Comparison of ENCODE assay signal across 1 cellular context in genomic region chr3:142941373-142942123, GRCh38.
TF ChIP-seq lines count a peak whose summit lies in the region.

No MANE protein-coding gene starts in this region.

TF ChIP-seq in HepG2, 621 proteins besides CTCF, POLR2A, EP300 and RAD21 (continued from another document and continues in another):
- TF ChIP-seq, protein P1, sequence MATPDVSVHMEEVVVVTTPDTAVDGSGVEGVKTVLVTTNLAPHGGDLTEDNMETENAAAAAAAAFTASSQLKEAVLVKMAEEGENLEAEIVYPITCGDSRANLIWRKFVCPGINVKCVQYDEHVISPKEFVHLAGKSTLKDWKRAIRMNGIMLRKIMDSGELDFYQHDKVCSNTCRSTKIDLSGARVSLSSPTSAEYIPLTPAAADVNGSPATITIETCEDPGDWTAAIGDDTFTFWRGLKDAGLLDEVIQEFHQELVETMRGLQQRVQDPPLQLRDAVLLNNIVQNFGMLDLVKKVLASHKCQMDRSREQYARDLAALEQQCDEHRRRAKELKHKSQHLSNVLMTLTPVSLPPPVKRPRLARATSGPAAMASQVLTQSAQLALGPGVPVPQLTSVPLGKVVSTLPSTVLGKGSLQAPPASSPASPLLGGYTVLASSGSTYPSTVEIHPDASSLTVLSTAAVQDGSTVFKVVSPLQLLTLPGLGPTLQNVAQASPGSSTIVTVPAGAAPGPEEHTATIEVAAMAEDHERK (CRISPR knock-in tag; IDR thresholded peaks at IDR 0.05; ENCODE audit: low read depth) = no peak
- no peak for TF ChIP-seq HIVEP1 (CRISPR knock-in tag; IDR thresholded peaks at IDR 0.05)
- TF ChIP-seq JARID2 (CRISPR knock-in tag; IDR thresholded peaks at IDR 0.05; ENCODE audit: insufficient replicate concordance) = no peak
- peak; percentile 64; the same call in 1 of the 2 replicates for TF ChIP-seq MIER2 (CRISPR knock-in tag; IDR thresholded peaks at IDR 0.05)
- no peak for TF ChIP-seq SNRNP70 (IDR thresholded peaks at IDR 0.05; ENCODE audit: low read depth, low read length)
- TF ChIP-seq PCBP1 (IDR thresholded peaks at IDR 0.05; ENCODE audit: borderline replicate concordance, low read depth, low read length) = no peak
- no peak for TF ChIP-seq ATF7 (IDR thresholded peaks at IDR 0.05)
- peak; percentile 28; the same call in 1 of the 2 replicates for TF ChIP-seq ATF7 (CRISPR knock-in tag; IDR thresholded peaks at IDR 0.05)
- no peak for TF ChIP-seq ZXDC (CRISPR knock-in tag; IDR thresholded peaks at IDR 0.05)
- TF ChIP-seq PAXIP1 (CRISPR knock-in tag; conservative IDR thresholded peaks at IDR 0.05) = peak; percentile 99
- peak; percentile 63; the same call in 1 of the 2 replicates for TF ChIP-seq CCDC6 (CRISPR knock-in tag; IDR thresholded peaks at IDR 0.05)
- peak; percentile 53; the same call in 1 of the 2 replicates for TF ChIP-seq TMF1 (CRISPR knock-in tag; IDR thresholded peaks at IDR 0.05; ENCODE audit: low read depth)
- peak; percentile 91 for TF ChIP-seq FOSL2 (CRISPR knock-in tag; IDR thresholded peaks at IDR 0.05)
- TF ChIP-seq, protein P2, sequence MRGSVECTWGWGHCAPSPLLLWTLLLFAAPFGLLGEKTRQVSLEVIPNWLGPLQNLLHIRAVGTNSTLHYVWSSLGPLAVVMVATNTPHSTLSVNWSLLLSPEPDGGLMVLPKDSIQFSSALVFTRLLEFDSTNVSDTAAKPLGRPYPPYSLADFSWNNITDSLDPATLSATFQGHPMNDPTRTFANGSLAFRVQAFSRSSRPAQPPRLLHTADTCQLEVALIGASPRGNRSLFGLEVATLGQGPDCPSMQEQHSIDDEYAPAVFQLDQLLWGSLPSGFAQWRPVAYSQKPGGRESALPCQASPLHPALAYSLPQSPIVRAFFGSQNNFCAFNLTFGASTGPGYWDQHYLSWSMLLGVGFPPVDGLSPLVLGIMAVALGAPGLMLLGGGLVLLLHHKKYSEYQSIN (CRISPR knock-in tag; IDR thresholded peaks at IDR 0.05; ENCODE audit: borderline replicate concordance) = no peak
- peak; percentile 79 for TF ChIP-seq ZNF12 (CRISPR knock-in tag; IDR thresholded peaks at IDR 0.05)
- TF ChIP-seq, protein P3, sequence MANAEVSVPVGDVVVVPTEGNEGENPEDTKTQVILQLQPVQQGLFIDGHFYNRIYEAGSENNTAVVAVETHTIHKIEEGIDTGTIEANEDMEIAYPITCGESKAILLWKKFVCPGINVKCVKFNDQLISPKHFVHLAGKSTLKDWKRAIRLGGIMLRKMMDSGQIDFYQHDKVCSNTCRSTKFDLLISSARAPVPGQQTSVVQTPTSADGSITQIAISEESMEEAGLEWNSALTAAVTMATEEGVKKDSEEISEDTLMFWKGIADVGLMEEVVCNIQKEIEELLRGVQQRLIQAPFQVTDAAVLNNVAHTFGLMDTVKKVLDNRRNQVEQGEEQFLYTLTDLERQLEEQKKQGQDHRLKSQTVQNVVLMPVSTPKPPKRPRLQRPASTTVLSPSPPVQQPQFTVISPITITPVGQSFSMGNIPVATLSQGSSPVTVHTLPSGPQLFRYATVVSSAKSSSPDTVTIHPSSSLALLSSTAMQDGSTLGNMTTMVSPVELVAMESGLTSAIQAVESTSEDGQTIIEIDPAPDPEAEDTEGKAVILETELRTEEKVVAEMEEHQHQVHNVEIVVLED (CRISPR knock-in tag; IDR thresholded peaks at IDR 0.05; ENCODE audit: borderline replicate concordance) = peak; percentile 57; the same call in 1 of the 2 replicates
- no peak for TF ChIP-seq ZBTB40 (IDR thresholded peaks at IDR 0.05)
- peak; percentile 59; the same call in 1 of the 2 replicates for TF ChIP-seq ZBTB40 (CRISPR knock-in tag; IDR thresholded peaks at IDR 0.05)
- TF ChIP-seq, protein P4, sequence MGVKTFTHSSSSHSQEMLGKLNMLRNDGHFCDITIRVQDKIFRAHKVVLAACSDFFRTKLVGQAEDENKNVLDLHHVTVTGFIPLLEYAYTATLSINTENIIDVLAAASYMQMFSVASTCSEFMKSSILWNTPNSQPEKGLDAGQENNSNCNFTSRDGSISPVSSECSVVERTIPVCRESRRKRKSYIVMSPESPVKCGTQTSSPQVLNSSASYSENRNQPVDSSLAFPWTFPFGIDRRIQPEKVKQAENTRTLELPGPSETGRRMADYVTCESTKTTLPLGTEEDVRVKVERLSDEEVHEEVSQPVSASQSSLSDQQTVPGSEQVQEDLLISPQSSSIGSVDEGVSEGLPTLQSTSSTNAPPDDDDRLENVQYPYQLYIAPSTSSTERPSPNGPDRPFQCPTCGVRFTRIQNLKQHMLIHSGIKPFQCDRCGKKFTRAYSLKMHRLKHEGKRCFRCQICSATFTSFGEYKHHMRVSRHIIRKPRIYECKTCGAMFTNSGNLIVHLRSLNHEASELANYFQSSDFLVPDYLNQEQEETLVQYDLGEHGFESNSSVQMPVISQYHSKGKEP (CRISPR knock-in tag; IDR thresholded peaks at IDR 0.05) = no peak
- TF ChIP-seq ZNF691 (CRISPR knock-in tag; IDR thresholded peaks at IDR 0.05; ENCODE audit: borderline replicate concordance, low read depth) = no peak; the same call in 1 of the 2 replicates
- no peak for TF ChIP-seq NCOA5 (CRISPR knock-in tag; IDR thresholded peaks at IDR 0.05)
- TF ChIP-seq, protein P5, sequence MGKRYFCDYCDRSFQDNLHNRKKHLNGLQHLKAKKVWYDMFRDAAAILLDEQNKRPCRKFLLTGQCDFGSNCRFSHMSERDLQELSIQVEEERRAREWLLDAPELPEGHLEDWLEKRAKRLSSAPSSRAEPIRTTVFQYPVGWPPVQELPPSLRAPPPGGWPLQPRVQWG (CRISPR knock-in tag; IDR thresholded peaks at IDR 0.05; ENCODE audit: borderline replicate concordance, low read depth) = no peak
- no peak for TF ChIP-seq ZNF768 (CRISPR knock-in tag; IDR thresholded peaks at IDR 0.05)
- TF ChIP-seq UBTF (CRISPR knock-in tag; IDR thresholded peaks at IDR 0.05) = no peak
- peak; percentile 62 for TF ChIP-seq ZNF607 (CRISPR knock-in tag; IDR thresholded peaks at IDR 0.05; ENCODE audit: borderline replicate concordance)
- no peak for TF ChIP-seq FLYWCH1 (CRISPR knock-in tag; IDR thresholded peaks at IDR 0.05)
